8 cellular contexts compared by ENCODE assay signal in genomic region chr10:14742815-14743214, GRCh38. TPM values are rescaled to one million over a fixed set of nuclear protein-coding genes. Genes with fewer than 3 reads are reported as not detected.
DNase-seq lines count a peak whose midpoint lies in the region; ATAC-seq, FAIRE-seq and TF ChIP-seq lines count a peak whose summit lies in the region.

No MANE protein-coding gene starts in this region.

- no peaks in the 10 kb centered on the region for H3K36me3 ChIP-seq in GM23338 (ENCODE audit: insufficient read depth)
- H3K36me3 ChIP-seq in mucosa of descending colon (ENCODE audit: low read depth), result no peaks in the 10 kb centered on the region

- TF ChIP-seq CTCF in GM23338 (conservative IDR thresholded peaks at IDR 0.05; ENCODE audit: low read depth in 2 of 2) (no peak), mucosa of descending colon (IDR thresholded peaks at IDR 0.05) (no peak), mesothelial cell of epicardium (IDR thresholded peaks at IDR 0.05; ENCODE audit: unreplicated experiment) (no peak)

- DNase-seq in GM23338 (ENCODE audit: low spot score) (peak; percentile 6), NCI-H460 (ENCODE audit: extremely low read depth, low read depth) (peak; percentile 74), mucosa of descending colon (peak in 1 of 3 donors; percentile 33), H54 (ENCODE audit: insufficient read length, low spot score) (no peak), mesothelial cell of epicardium (ENCODE audit: low spot score in 2 of 2, unreplicated experiment in 2 of 2) (no peak)
- DNase-seq in activated CD8-positive, alpha-beta memory T cell treated with anti-CD3 and anti-CD28 coated beads, Interleukin-2, amount 10 ng/mL, durations not matched to agents 7 days and 5 days, result no peak
- no peak for DNase-seq in stimulated activated naive CD4-positive, alpha-beta T cell treated with Interleukin-2 at 50 U/mL for 16 hours (lab: John Stamatoyannopoulos, UW)

- no peaks in the 10 kb centered on the region for H3K27me3 ChIP-seq in GM23338 (ENCODE audit: insufficient read depth)

- no peaks in the 10 kb centered on the region for H4K20me1 ChIP-seq in GM23338 (replicated peaks; ENCODE audit: insufficient read depth)

- H3K9me3 ChIP-seq in mucosa of descending colon, result no peaks in the 10 kb centered on the region

- no peak overlapping the region for H3K4me3 Mint-ChIP-seq in GM23338
- H3K4me3 Mint-ChIP-seq in activated CD8-positive, alpha-beta memory T cell treated with anti-CD3 and anti-CD28 coated beads, Interleukin-2, amount 10 ng/mL, durations not matched to agents 7 days and 5 days, result no peak overlapping the region
- no peak overlapping the region for H3K4me3 Mint-ChIP-seq in mesothelial cell of epicardium

- peak; percentile 94 for ATAC-seq in GM18870 (IDR thresholded peaks at IDR 0.05; ENCODE audit: unreplicated experiment)
- no peak for ATAC-seq in GM23338
- ATAC-seq in mucosa of descending colon, result peak; percentile 94
- no peak for ATAC-seq in activated CD8-positive, alpha-beta memory T cell treated with anti-CD3 and anti-CD28 coated beads, Interleukin-2, amount 10 ng/mL, durations not matched to agents 7 days and 5 days

- H3K4me3 ChIP-seq in GM23338 (no peak overlapping the region), mucosa of descending colon (no peak overlapping the region)

- H3K27me3 Mint-ChIP-seq in GM23338 (ENCODE audit: insufficient read depth, low read depth, poor library complexity) (peaks cover 4% of the 10 kb centered on the region), mesothelial cell of epicardium (ENCODE audit: low read depth) (no peaks in the 10 kb centered on the region)
- peaks cover 8% of the 10 kb centered on the region for H3K27me3 Mint-ChIP-seq in activated CD8-positive, alpha-beta memory T cell treated with anti-CD3 and anti-CD28 coated beads, Interleukin-2, amount 10 ng/mL, durations not matched to agents 7 days and 5 days

- H3K4me1 ChIP-seq in GM23338 (ENCODE audit: insufficient read depth), result no peaks in the 10 kb centered on the region
- no peaks in the 10 kb centered on the region for H3K4me1 ChIP-seq in mucosa of descending colon (ENCODE audit: low read depth)

- no peak for TF ChIP-seq POLR2A in H54 (IDR thresholded peaks at IDR 0.05; ENCODE audit: low read depth, low read length)

- no peak overlapping the region for H3K4me2 ChIP-seq in GM23338

- H3K27ac ChIP-seq in GM23338 (ENCODE audit: low read depth), result no peak overlapping the region

- intact Hi-C loops in mucosa of descending colon (cut with DNase I, micrococcal nuclease), result no loop called here

- no peaks in the 10 kb centered on the region for H3K79me2 ChIP-seq in GM23338 (replicated peaks; ENCODE audit: insufficient read depth)

- H3F3A ChIP-seq in GM23338 (replicated peaks; ENCODE audit: low read depth), result no peaks in the 10 kb centered on the region

- no peak for FAIRE-seq in H54 (lab: Jason Lieb, UNC)

- H3K36me3 Mint-ChIP-seq in GM23338 (ENCODE audit: low read depth) (no peaks in the 10 kb centered on the region), mesothelial cell of epicardium (no peaks in the 10 kb centered on the region)
- H3K36me3 Mint-ChIP-seq in activated CD8-positive, alpha-beta memory T cell treated with anti-CD3 and anti-CD28 coated beads, Interleukin-2, amount 10 ng/mL, durations not matched to agents 7 days and 5 days, result peaks cover 5% of the 10 kb centered on the region

- H3K9me2 ChIP-seq in GM23338 (ENCODE audit: insufficient read depth), result 0 out of 2 replicates have a peak, but pooled peaks cover 8% of the 10 kb centered on the region

- H3K27ac Mint-ChIP-seq in GM23338, result no peak overlapping the region
- H3K27ac Mint-ChIP-seq in activated CD8-positive, alpha-beta memory T cell treated with anti-CD3 and anti-CD28 coated beads, Interleukin-2, amount 10 ng/mL, durations not matched to agents 7 days and 5 days, result no peak overlapping the region
- no peak overlapping the region for H3K27ac Mint-ChIP-seq in mesothelial cell of epicardium

- H3K9me3 Mint-ChIP-seq in GM23338 (peaks cover 4% of the 10 kb centered on the region), mesothelial cell of epicardium (peaks cover 41% of the 10 kb centered on the region)
- peaks cover 3% of the 10 kb centered on the region for H3K9me3 Mint-ChIP-seq in activated CD8-positive, alpha-beta memory T cell treated with anti-CD3 and anti-CD28 coated beads, Interleukin-2, amount 10 ng/mL, durations not matched to agents 7 days and 5 days (ENCODE audit: low read depth)

- CTCF ChIA-PET in activated CD8-positive, alpha-beta memory T cell treated with anti-CD3 and anti-CD28 coated beads, Interleukin-2, amount 10 ng/mL, durations not matched to agents 7 days and 5 days (lab: Charles Lee), result no interaction called here

- H2AFZ ChIP-seq in GM23338, result 0 out of 2 replicates have a peak overlapping the region, but pooled peaks have one; percentile 39

- H3K4me1 Mint-ChIP-seq in GM23338 (no peaks in the 10 kb centered on the region), mesothelial cell of epicardium (peaks cover under 1% of the 10 kb centered on the region)
- peaks cover 6% of the 10 kb centered on the region for H3K4me1 Mint-ChIP-seq in activated CD8-positive, alpha-beta memory T cell treated with anti-CD3 and anti-CD28 coated beads, Interleukin-2, amount 10 ng/mL, durations not matched to agents 7 days and 5 days

TF ChIP-seq in GM23338, 12 proteins besides CTCF, POLR2A, EP300 and RAD21 (continues in another document):
- no peak for TF ChIP-seq ETS1 (IDR thresholded peaks at IDR 0.05)

RNA-seq across cellular contexts. Expression of gene FAM107B, which starts 31.9 kb away (rescaled TPM):
- total RNA-seq in GM23338 (2014; rRNA removed; shearing (Covaris generic)), result 17.6 and 20.5 TPM in 2 replicates
- polyA plus RNA-seq in GM23338 (2016; fragmentation: Nextera tagmentation; extraction: Ambion mirVana), result 11.0 and 16.0 TPM in 2 replicates
- 31.8 and 36.5 TPM in 2 replicates for total RNA-seq in NCI-H460 (2014; rRNA removed; shearing (Covaris generic))
- 21.4 and 22.3 TPM in 2 replicates for polyA plus RNA-seq in NCI-H460 (2014; cell fraction: nucleus; rRNA removed)
- 10 to 100 TPM; 45.6 to 77.7 (median 76.9) TPM for total RNA-seq in mucosa of descending colon
- total RNA-seq in activated CD8-positive, alpha-beta memory T cell treated with anti-CD3 and anti-CD28 coated beads, Interleukin-2, amount 10 ng/mL, durations not matched to agents 7 days and 5 days, result 100 to 1,000 TPM; 114 to 208 TPM
- total RNA-seq in mesothelial cell of epicardium, result 19.9 to 23.9 TPM (median 23.5 TPM) in 3 replicates

Comparison
In these comparisons a context has a peak if more than half of its experiments do, and no peak if none do; other contexts are left out.
1. ATAC-seq: peak in GM18870 (single experiment) and mucosa of descending colon (single experiment); none in GM23338 (single experiment) and activated CD8-positive, alpha-beta memory T cell treated with anti-CD3 and anti-CD28 coated beads, Interleukin-2, amount 10 ng/mL, durations not matched to agents 7 days and 5 days (single experiment).
2. DNase-seq: peak in GM23338 (single experiment) and NCI-H460 (single experiment); none in activated CD8-positive, alpha-beta memory T cell treated with anti-CD3 and anti-CD28 coated beads, Interleukin-2, amount 10 ng/mL, durations not matched to agents 7 days and 5 days (single experiment), H54 (single experiment), stimulated activated naive CD4-positive, alpha-beta T cell treated with Interleukin-2 at 50 U/mL for 16 hours (single experiment) and mesothelial cell of epicardium (0 of 2).